1 cellular context compared by ENCODE assay signal in the genomic region with DNA sequence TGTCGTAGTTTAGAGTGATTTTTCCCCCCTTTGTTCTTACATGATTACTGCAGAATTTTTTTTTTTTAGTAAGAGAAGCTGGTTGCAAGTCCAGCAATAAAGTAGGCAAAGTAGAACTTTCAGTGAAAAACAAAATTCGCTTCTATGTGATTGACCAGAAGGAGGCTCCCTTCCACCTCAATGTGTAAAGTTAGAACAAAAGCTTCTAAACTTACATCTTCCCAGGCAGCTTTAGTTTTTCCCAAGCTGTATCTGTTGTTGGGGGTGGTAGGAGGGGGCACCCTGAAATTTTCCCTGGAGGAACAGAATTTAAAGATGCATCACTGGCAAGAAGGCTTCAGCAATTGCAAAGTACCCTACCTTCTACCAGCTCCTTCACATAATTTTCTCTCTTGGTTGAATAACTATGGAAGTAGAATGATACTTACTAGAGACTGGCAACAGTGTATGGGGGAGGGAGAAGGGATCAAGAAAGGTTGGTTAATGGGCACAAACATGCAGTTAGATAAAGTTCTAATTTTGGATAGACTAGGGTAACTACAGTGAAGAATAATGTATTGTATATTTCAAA.
TF ChIP-seq lines count a peak whose summit lies in the region.

No MANE protein-coding gene starts in this region.

TF ChIP-seq in GM23338, 12 proteins besides CTCF, POLR2A, EP300 and RAD21 (continued from another document):
- TF ChIP-seq, protein P1, sequence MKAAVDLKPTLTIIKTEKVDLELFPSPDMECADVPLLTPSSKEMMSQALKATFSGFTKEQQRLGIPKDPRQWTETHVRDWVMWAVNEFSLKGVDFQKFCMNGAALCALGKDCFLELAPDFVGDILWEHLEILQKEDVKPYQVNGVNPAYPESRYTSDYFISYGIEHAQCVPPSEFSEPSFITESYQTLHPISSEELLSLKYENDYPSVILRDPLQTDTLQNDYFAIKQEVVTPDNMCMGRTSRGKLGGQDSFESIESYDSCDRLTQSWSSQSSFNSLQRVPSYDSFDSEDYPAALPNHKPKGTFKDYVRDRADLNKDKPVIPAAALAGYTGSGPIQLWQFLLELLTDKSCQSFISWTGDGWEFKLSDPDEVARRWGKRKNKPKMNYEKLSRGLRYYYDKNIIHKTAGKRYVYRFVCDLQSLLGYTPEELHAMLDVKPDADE (IDR thresholded peaks at IDR 0.05), result no peak
- TF ChIP-seq, protein P2, sequence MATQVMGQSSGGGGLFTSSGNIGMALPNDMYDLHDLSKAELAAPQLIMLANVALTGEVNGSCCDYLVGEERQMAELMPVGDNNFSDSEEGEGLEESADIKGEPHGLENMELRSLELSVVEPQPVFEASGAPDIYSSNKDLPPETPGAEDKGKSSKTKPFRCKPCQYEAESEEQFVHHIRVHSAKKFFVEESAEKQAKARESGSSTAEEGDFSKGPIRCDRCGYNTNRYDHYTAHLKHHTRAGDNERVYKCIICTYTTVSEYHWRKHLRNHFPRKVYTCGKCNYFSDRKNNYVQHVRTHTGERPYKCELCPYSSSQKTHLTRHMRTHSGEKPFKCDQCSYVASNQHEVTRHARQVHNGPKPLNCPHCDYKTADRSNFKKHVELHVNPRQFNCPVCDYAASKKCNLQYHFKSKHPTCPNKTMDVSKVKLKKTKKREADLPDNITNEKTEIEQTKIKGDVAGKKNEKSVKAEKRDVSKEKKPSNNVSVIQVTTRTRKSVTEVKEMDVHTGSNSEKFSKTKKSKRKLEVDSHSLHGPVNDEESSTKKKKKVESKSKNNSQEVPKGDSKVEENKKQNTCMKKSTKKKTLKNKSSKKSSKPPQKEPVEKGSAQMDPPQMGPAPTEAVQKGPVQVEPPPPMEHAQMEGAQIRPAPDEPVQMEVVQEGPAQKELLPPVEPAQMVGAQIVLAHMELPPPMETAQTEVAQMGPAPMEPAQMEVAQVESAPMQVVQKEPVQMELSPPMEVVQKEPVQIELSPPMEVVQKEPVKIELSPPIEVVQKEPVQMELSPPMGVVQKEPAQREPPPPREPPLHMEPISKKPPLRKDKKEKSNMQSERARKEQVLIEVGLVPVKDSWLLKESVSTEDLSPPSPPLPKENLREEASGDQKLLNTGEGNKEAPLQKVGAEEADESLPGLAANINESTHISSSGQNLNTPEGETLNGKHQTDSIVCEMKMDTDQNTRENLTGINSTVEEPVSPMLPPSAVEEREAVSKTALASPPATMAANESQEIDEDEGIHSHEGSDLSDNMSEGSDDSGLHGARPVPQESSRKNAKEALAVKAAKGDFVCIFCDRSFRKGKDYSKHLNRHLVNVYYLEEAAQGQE (IDR thresholded peaks at IDR 0.05; ENCODE audit: unreplicated experiment), result no peak
- TF ChIP-seq ZNF114 (CRISPR knock-in tag; IDR thresholded peaks at IDR 0.05), result no peak
TF ChIP-seq in GM23338: peak in this region for 0.
